Comparison of ENCODE assay signal across 21 cellular contexts in the genomic region with DNA sequence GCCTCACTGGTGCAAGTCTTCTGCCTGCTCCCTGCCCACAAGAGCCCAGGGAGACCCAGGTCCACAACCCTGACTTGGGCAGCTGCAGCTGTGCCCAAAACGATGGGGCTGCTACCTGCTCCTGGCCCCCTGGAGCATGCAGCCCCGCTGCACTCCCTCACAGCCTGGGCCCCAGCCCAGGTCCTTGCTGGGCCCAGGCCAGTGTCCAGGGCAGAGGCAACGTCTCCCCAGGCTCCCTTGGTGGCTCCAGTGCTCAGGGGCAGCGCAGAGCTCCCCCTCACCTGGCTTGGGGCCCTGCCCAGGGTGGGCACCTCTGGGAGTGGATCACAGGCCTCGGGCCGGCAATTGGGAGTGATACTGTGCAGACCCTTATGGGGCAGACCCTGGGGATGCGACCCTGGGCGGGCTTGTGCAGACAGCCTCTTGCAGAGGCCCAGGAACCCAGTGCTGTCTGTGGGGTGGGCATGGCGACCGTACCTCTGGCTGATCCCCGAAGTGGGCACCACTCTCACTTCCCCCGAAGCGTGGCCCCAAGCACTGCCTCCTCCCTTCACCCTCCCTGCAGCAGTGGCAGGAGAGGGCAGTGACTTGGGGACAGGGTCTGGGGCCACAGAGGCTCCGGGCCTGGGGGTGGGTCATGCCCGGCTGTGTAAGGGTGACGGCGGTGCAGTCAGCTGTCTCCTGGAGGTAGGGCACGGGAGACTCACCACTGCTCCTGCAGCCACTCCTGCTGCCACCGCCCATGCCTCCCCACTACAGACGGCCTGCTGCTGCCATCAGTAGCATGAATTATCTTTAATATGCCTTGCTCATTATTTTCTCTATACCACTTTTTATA.
"Had no signal": no experiment of that assay in that cellular context is flagged by ENCODE, and none has a peak within 500 bp of the region (broad histone marks: within the 10 kb centered on the region; RNA-seq: fewer than 3 reads in every experiment).

No MANE protein-coding gene starts in this region.

- H3K27ac ChIP-seq: dorsolateral prefrontal cortex, esophagus muscularis mucosa, gastroesophageal sphincter, left lung, lower lobe of right lung, neutrophil, ovary, testis, tibial nerve had no signal

- H3K4me1 Mint-ChIP-seq: memory B cell had no signal

- H3K9me3 ChIP-seq: esophagus muscularis mucosa, gastroesophageal sphincter, lower lobe of right lung, neutrophil, ovary, testis had no signal

- H3K27ac Mint-ChIP-seq: memory B cell; nephron progenitor cell; stimulated activated naive CD8-positive, alpha-beta T cell treated with anti-CD3 and anti-CD28 coated beads, Interleukin-15, Interleukin-2, amounts not matched to agents 100 ng/mL and 50 ng/mL, for 24 hours had no signal

- H3K4me3 ChIP-seq: dorsolateral prefrontal cortex, esophagus muscularis mucosa, gastroesophageal sphincter, left lung, lower lobe of right lung, ovary, testis, tibial nerve had no signal

- H3K4me3 Mint-ChIP-seq: memory B cell; nephron progenitor cell; stimulated activated naive CD8-positive, alpha-beta T cell treated with anti-CD3 and anti-CD28 coated beads, Interleukin-15, Interleukin-2, amounts not matched to agents 100 ng/mL and 50 ng/mL, for 24 hours had no signal

- H3K27me3 Mint-ChIP-seq: stimulated activated naive CD8-positive, alpha-beta T cell treated with anti-CD3 and anti-CD28 coated beads, Interleukin-15, Interleukin-2, amounts not matched to agents 100 ng/mL and 50 ng/mL, for 24 hours had no signal

- H3K27me3 ChIP-seq: dorsolateral prefrontal cortex, esophagus muscularis mucosa, gastroesophageal sphincter, neutrophil, ovary, testis, tibial nerve had no signal

- H3K36me3 ChIP-seq: esophagus muscularis mucosa, gastroesophageal sphincter, left lung, lower lobe of right lung, neutrophil, ovary, tibial nerve had no signal

- H3K4me1 ChIP-seq: esophagus muscularis mucosa, gastroesophageal sphincter, left lung, lower lobe of right lung, testis, tibial nerve had no signal

- ATAC-seq: gastroesophageal sphincter, left lung had no signal

- DNase-seq: central memory CD4-positive, alpha-beta T cell; cortex of kidney; dorsolateral prefrontal cortex; effector CD8-positive, alpha-beta T cell; glutamatergic neuron; islet precursor cell; lower lobe of right lung; midbrain; nephron progenitor cell; ovary; right cardiac atrium; small intestine; stimulated activated CD4-positive, alpha-beta T cell treated with anti-CD3 and anti-CD28 coated beads, Interleukin-12 subunit alpha, Interleukin-12 subunit beta, amount 100 ng/mL, for 4 hours; testis had no signal
